ENCODE assay signal across 9 cellular contexts in genomic region chr14:77059276-77059934, GRCh38. TPM values are rescaled to one million over a fixed set of nuclear protein-coding genes. Genes with fewer than 3 reads are reported as not detected.
DNase-seq lines count a peak whose midpoint lies in the region; ATAC-seq, FAIRE-seq and TF ChIP-seq lines count a peak whose summit lies in the region.
"Had no signal": no experiment of that assay in that cellular context is flagged by ENCODE, and none has a peak within 500 bp of the region (broad histone marks: within the 10 kb centered on the region; RNA-seq: fewer than 3 reads in every experiment).

No MANE protein-coding gene starts in this region.

- TF ChIP-seq RAD21 in K562 (CRISPR knock-in tag; conservative IDR thresholded peaks at IDR 0.05 in 1 of 2, IDR thresholded peaks at IDR 0.05 in 1 of 2), result peak; percentile 60 to 63

- no peak overlapping the region for H3K4me3 ChIP-seq in K562

- POLR2A ChIA-PET in K562 (lab: Yijun Ruan, JAX), result interaction anchor here (0.8 to 1.2 kb wide), 3 partner anchors 32 to 183 kb away, joined by 3 to 4 read pairs (median 3); no protein-coding TSS in a partner anchor

- intact Hi-C loops in K562 (cut with micrococcal nuclease), result loop anchor here (5.0 kb wide), 1 partner anchor 37 kb away; no protein-coding TSS in a partner anchor

- CTCF ChIA-PET in K562 (lab: Yijun Ruan, JAX; ENCODE audit: low intra/inter-chr PET ratio), result interaction anchor here (2.4 kb wide), 1 partner anchor 146 kb away, joined by 17 read pairs; no protein-coding TSS in a partner anchor

- WGBS in K562 (ENCODE audit: insufficient coverage, low coverage, missing lambda C conversion rate), result 6% methylated on average over 12 of the region's 12 CpGs

- ATAC-seq in K562, result peak; percentile 99
- no peak for ATAC-seq in GM18907 (IDR thresholded peaks at IDR 0.05; ENCODE audit: unreplicated experiment)
- ATAC-seq in HG02840 (IDR thresholded peaks at IDR 0.05; ENCODE audit: low FRiP score, unreplicated experiment), result no peak

- no peak for TF ChIP-seq EP300 in K562 (IDR thresholded peaks at IDR 0.05; ENCODE audit: low read length)

- TF ChIP-seq POLR2A in K562 (conservative IDR thresholded peaks at IDR 0.05), result no peak

- H3K27me3 ChIP-seq in K562 (ENCODE audit: control insufficient read depth in 2 of 2, insufficient read depth in 2 of 2, low read length in 2 of 2), result peaks cover 0 to under 1% of the 10 kb centered on the region in 2 experiments; a peak in 1 of 5 replicates

- H3K9me3 ChIP-seq in K562 (replicated peaks; ENCODE audit: control insufficient read depth, insufficient read depth, low read depth, low read length), result no peaks in the 10 kb centered on the region

- in situ Hi-C loops in K562 (cut with MboI), result loop anchor here (5.0 to 25.0 kb wide), 2 partner anchors 147 to 347 kb away; no protein-coding TSS in a partner anchor

- H3K9ac ChIP-seq in K562 (ENCODE audit: insufficient read depth in 1 of 2, low read depth in 2 of 2, low read length in 2 of 2), result no peak overlapping the region

- H3K79me2 ChIP-seq in K562 (ENCODE audit: control insufficient read depth, insufficient read depth, low read length), result no peaks in the 10 kb centered on the region

- no peaks in the 10 kb centered on the region for H3K9me1 ChIP-seq in K562 (ENCODE audit: control insufficient read depth, insufficient read depth, low read length)

- no TSS peak for BruUV-seq in K562 (replicated peaks; lab: Mats Ljungman, UMichigan)

- no peaks in the 10 kb centered on the region for H3K36me3 ChIP-seq in K562 (ENCODE audit: control insufficient read depth, insufficient read depth, low read length)

- TF ChIP-seq CTCF in K562 (IDR thresholded peaks at IDR 0.05 in 2 of 3, conservative IDR thresholded peaks at IDR 0.05 in 1 of 3; ENCODE audit: insufficient read depth in 2 of 3, low read depth in 1 of 3, low read length in 3 of 3), result peak; percentile 56 to 67 (median 61); a peak in 5 of 6 replicates

- peak overlapping the region; percentile 86 for H2AFZ ChIP-seq in K562 (ENCODE audit: low read depth, low read length)

- FAIRE-seq in K562 (lab: Jason Lieb, UNC), result peak; percentile 88

- peak overlapping the region; percentile 21; the same call in 1 of the 2 replicates for H3K4me2 ChIP-seq in K562 (ENCODE audit: insufficient read depth, low read length)

- H4K20me1 ChIP-seq in K562 (replicated peaks; ENCODE audit: control insufficient read depth, insufficient read depth, low read length), result no peaks in the 10 kb centered on the region

- H3K4me1 ChIP-seq in K562 (replicated peaks in 1 of 2; ENCODE audit: control insufficient read depth in 2 of 2, insufficient read depth in 2 of 2, low read length in 2 of 2), result peaks cover 6 to 7% of the 10 kb centered on the region in 2 experiments; a peak in 3 of 5 replicates

- H3K27ac ChIP-seq in K562 (ENCODE audit: extremely low read depth, low read depth, low read length), result no peak overlapping the region

- DNase-seq in GM03348 (ENCODE audit: low spot score), result peak; percentile 90
- DNase-seq in NCI-H146 (lab: John Stamatoyannopoulos, UW), result peak; percentile 73
- peak; percentile 75 to 80 (median 77) for DNase-seq in K562 (ENCODE audit: extremely low read depth in 1 of 4, low spot score in 3 of 4)
- peak; percentile 89 for DNase-seq in left kidney (ENCODE audit: low read depth, low spot score)
- no peak for DNase-seq in KG1 (lab: John Stamatoyannopoulos, UW)
- no peak for DNase-seq in GM19238 (ENCODE audit: insufficient read length, low spot score)
- DNase-seq: naive B cell had no signal

TF ChIP-seq in K562, 482 proteins besides CTCF, POLR2A, EP300 and RAD21 (continues in another document):
- TF ChIP-seq ATF1 (CRISPR knock-in tag; IDR thresholded peaks at IDR 0.05), result no peak
- peak; percentile 36; the same call in 1 of the 2 replicates for TF ChIP-seq ATF1 (tag; IDR thresholded peaks at IDR 0.05)
- no peak for TF ChIP-seq NONO (IDR thresholded peaks at IDR 0.05; ENCODE audit: low read depth in 2 of 2, low read length in 1 of 2)
- TF ChIP-seq CREM (IDR thresholded peaks at IDR 0.05; ENCODE audit: low read depth), result peak; percentile 54; the same call in 1 of the 2 replicates
- no peak for TF ChIP-seq ESRRA (IDR thresholded peaks at IDR 0.05; ENCODE audit: borderline replicate concordance, low read depth)
- no peak for TF ChIP-seq HDGF (IDR thresholded peaks at IDR 0.05)
- TF ChIP-seq FOXP4 (CRISPR knock-in tag; IDR thresholded peaks at IDR 0.05; ENCODE audit: borderline replicate concordance), result no peak
- no peak for TF ChIP-seq FOXM1 (IDR thresholded peaks at IDR 0.05; ENCODE audit: low read depth)
- no peak for TF ChIP-seq FOXM1 (CRISPR knock-in tag; IDR thresholded peaks at IDR 0.05; ENCODE audit: low read depth)
- no peak for TF ChIP-seq ZBTB7A (IDR thresholded peaks at IDR 0.05; ENCODE audit: borderline replicate concordance, control insufficient read depth, low read depth, low read length)
- peak; percentile 86 for TF ChIP-seq JUND (IDR thresholded peaks at IDR 0.05; ENCODE audit: borderline replicate concordance, low read depth, low read length)
- TF ChIP-seq JUND (tag; IDR thresholded peaks at IDR 0.05; ENCODE audit: borderline replicate concordance, low read depth, low read length), result peak; percentile 82; the same call in 2 of the 3 replicates
- TF ChIP-seq POLR2AphosphoS2 (IDR thresholded peaks at IDR 0.05; ENCODE audit: low read length), result no peak
- TF ChIP-seq FOXK1 (CRISPR knock-in tag; IDR thresholded peaks at IDR 0.05; ENCODE audit: borderline replicate concordance), result no peak
- no peak for TF ChIP-seq CBFA2T2 (conservative IDR thresholded peaks at IDR 0.05)
- TF ChIP-seq ETS1 (conservative IDR thresholded peaks at IDR 0.05; ENCODE audit: control insufficient read depth, low read depth, low read length), result no peak

RNA-seq across cellular contexts. Expression of gene IRF2BPL, which starts 30.9 kb away (rescaled TPM):
- 1.8 and 3.8 TPM in 2 replicates for total RNA-seq in K562 (2011; cell fraction: chromatin; rRNA removed; ENCODE audit: low replicate concordance)
- total RNA-seq in K562 (2011; cell fraction: nucleolus; rRNA removed), result 5.5 and 6.5 TPM in 2 replicates
- 2.5 and 3.7 TPM in 2 replicates for total RNA-seq in K562 (2011; cell fraction: nucleoplasm; rRNA removed)
- total RNA-seq in K562 (2014; rRNA removed) (14.4 and 18.2 TPM in 2 replicates), K562 (2014; rRNA removed; fragmentation: Illumina TruSeq; extraction: Trizol) (2.4 and 2.5 TPM in 2 replicates), K562 (2015; rRNA removed; fragmentation: Illumina TruSeq; extraction: Trizol) (4.2 and 5.1 TPM in 2 replicates), K562 (2021) (21.6 and 22.1 TPM in 2 replicates)
- polyA plus RNA-seq in K562 (2011; rRNA removed) (1.3 and 2.8 TPM in 2 replicates), K562 (2014; fragmentation: Illumina TruSeq; extraction: Trizol) (2.5 and 3.6 TPM in 2 replicates), K562 (2014; fragmentation: Nextera tagmentation; extraction: Ambion mirVana) (under 1 TPM; 0.52 to 0.75 TPM), K562 (2014; rRNA removed) (6.5 and 6.9 TPM in 2 replicates)
- polyA plus RNA-seq in K562 (2011; cell fraction: cytosol; rRNA removed), result 1.7 and 4.5 TPM in 2 replicates
- polyA plus RNA-seq in K562 (2011; cell fraction: nucleus; rRNA removed), result 3.2 and 4.7 TPM in 2 replicates
- 16.8 and 19.2 TPM in 2 replicates for polyA plus RNA-seq in K562 (2012)
- 2.2 TPM in 2 replicates for polyA minus RNA-seq in K562 (2011; rRNA and poly(A)+ RNA removed)
- polyA minus RNA-seq in K562 (2011; cell fraction: cytosol; rRNA and poly(A)+ RNA removed), result 6.6 and 10.5 TPM in 2 replicates
- polyA minus RNA-seq in K562 (2011; cell fraction: nucleus; rRNA and poly(A)+ RNA removed), result 3.1 and 5.6 TPM in 2 replicates

RNA-seq across cellular contexts. Expression of gene CIPC, which starts 38.7 kb away (rescaled TPM):
- 10.6 and 18.5 TPM in 2 replicates for total RNA-seq in K562 (2011; cell fraction: chromatin; rRNA removed; ENCODE audit: low replicate concordance)
- 9.2 and 11.6 TPM in 2 replicates for total RNA-seq in K562 (2011; cell fraction: nucleolus; rRNA removed)
- 15.0 and 19.5 TPM in 2 replicates for total RNA-seq in K562 (2011; cell fraction: nucleoplasm; rRNA removed)
- total RNA-seq in K562 (2014; rRNA removed), result 8.5 and 11.1 TPM in 2 replicates
- 11.5 and 12.1 TPM in 2 replicates for total RNA-seq in K562 (2014; rRNA removed; fragmentation: Illumina TruSeq; extraction: Trizol)
- total RNA-seq in K562 (2015; rRNA removed; fragmentation: Illumina TruSeq; extraction: Trizol), result 11.1 and 11.9 TPM in 2 replicates
- total RNA-seq in K562 (2021), result 10.7 and 14.4 TPM in 2 replicates
- polyA plus RNA-seq in K562 (2011; rRNA removed), result 15.3 and 16.9 TPM in 2 replicates
- 9.1 and 10.5 TPM in 2 replicates for polyA plus RNA-seq in K562 (2011; cell fraction: cytosol; rRNA removed)
- 14.3 and 15.5 TPM in 2 replicates for polyA plus RNA-seq in K562 (2011; cell fraction: nucleus; rRNA removed)
- 5.6 and 8.3 TPM in 2 replicates for polyA plus RNA-seq in K562 (2012)
- polyA plus RNA-seq in K562 (2014; fragmentation: Illumina TruSeq; extraction: Trizol), result 9.6 and 11.4 TPM in 2 replicates
- polyA plus RNA-seq in K562 (2014; fragmentation: Nextera tagmentation; extraction: Ambion mirVana), result 1 to 10 TPM; 5.0 to 6.5 TPM
- polyA plus RNA-seq in K562 (2014; rRNA removed), result 9.0 and 10.8 TPM in 2 replicates
- polyA minus RNA-seq in K562 (2011; rRNA and poly(A)+ RNA removed), result 13.3 and 14.9 TPM in 2 replicates
- polyA minus RNA-seq in K562 (2011; cell fraction: cytosol; rRNA and poly(A)+ RNA removed), result 5.8 and 11.6 TPM in 2 replicates
- polyA minus RNA-seq in K562 (2011; cell fraction: nucleus; rRNA and poly(A)+ RNA removed), result 7.7 and 8.3 TPM in 2 replicates

Comparison
In these comparisons a context has a peak if more than half of its experiments do, and no peak if none do; other contexts are left out.
1. DNase-seq: peak in GM03348 (single experiment), NCI-H146 (single experiment), K562 (4 of 4) and left kidney (single experiment); none in KG1 (single experiment) and GM19238 (single experiment).